ENCODE assay signal across 8 cellular contexts in genomic region chr1:183956559-183957188, GRCh38.
DNase-seq lines count a peak whose midpoint lies in the region; ATAC-seq, FAIRE-seq and TF ChIP-seq lines count a peak whose summit lies in the region.

No MANE protein-coding gene starts in this region.

- no peak for TF ChIP-seq CTCF in D721Med (IDR thresholded peaks at IDR 0.05; ENCODE audit: insufficient read depth, missing control alignments)

- H3K36me3 ChIP-seq in adipocyte (ENCODE audit: control insufficient read depth, insufficient read depth, low read length, severe bottlenecking): no peaks in the 10 kb centered on the region

- no peaks in the 10 kb centered on the region for H3K27me3 ChIP-seq in adipocyte (replicated peaks; ENCODE audit: control insufficient read depth, insufficient read depth, low read length)

- H3K4me3 ChIP-seq in adipocyte (ENCODE audit: low read length): peak overlapping the region; percentile 15

- H3K4me1 ChIP-seq in adipocyte (ENCODE audit: control insufficient read depth, insufficient read depth, low read length): peaks cover 30% of the 10 kb centered on the region

- H3K9ac ChIP-seq in adipocyte (ENCODE audit: low read length): peak overlapping the region; percentile 39

- DNase-seq in AG08395 (ENCODE audit: low spot score): peak; percentile 89
- peak; percentile 100 for DNase-seq in SKM-1 treated with dmso at 0.1 percent for 144 hours (lab: John Stamatoyannopoulos, UW; ENCODE audit: unreplicated experiment)
- peak; percentile 67 for DNase-seq in adipocyte (ENCODE audit: low read depth)
- no peak for DNase-seq in left lobe of liver (ENCODE audit: low spot score)
- DNase-seq in stimulated activated naive CD4-positive, alpha-beta T cell treated with Interleukin-2 at 50 U/mL for 16 hours (lab: John Stamatoyannopoulos, UW): peak; percentile 45
- DNase-seq in D721Med (ENCODE audit: insufficient read length, low spot score): no peak

- peak; percentile 99 for ATAC-seq in GM19035 (IDR thresholded peaks at IDR 0.05; ENCODE audit: unreplicated experiment)
- ATAC-seq in HG03159 (IDR thresholded peaks at IDR 0.05; ENCODE audit: unreplicated experiment): peak; percentile 100
- peak; percentile 52 for ATAC-seq in left lobe of liver

- no peaks in the 10 kb centered on the region for H3K9me3 ChIP-seq in adipocyte (ENCODE audit: control insufficient read depth, low read length)

- FAIRE-seq in D721Med (lab: Jason Lieb, UNC): no peak

Comparison
In these comparisons a context has a peak if more than half of its experiments do, and no peak if none do; other contexts are left out.
1. DNase-seq: peak in AG08395 (single experiment), SKM-1 treated with dmso at 0.1 percent for 144 hours (single experiment), adipocyte (single experiment) and stimulated activated naive CD4-positive, alpha-beta T cell treated with Interleukin-2 at 50 U/mL for 16 hours (single experiment); none in left lobe of liver (single experiment) and D721Med (single experiment).
2. Peak in every context shown above with its lines, with median percentiles within 50 percentile points of each other: ATAC-seq.